Comparison of ENCODE assay signal across 28 cellular contexts in genomic region chr17:13000561-13000960, GRCh38.
"Had no signal": no experiment of that assay in that cellular context is flagged by ENCODE, and none has a peak within 500 bp of the region (broad histone marks: within the 10 kb centered on the region; RNA-seq: fewer than 3 reads in every experiment).

No MANE protein-coding gene starts in this region.

- DNase-seq: hypothalamus; immature natural killer cell; kidney; left ventricle myocardium inferior; mesendoderm; naive B cell; nephron progenitor cell; ovary; right lobe of liver; stimulated activated CD4-positive, alpha-beta T cell treated with anti-CD3 and anti-CD28 coated beads, Interleukin-12 subunit alpha, Interleukin-12 subunit beta, amount 100 ng/mL, for 4 hours; stimulated activated CD4-positive, alpha-beta T cell treated with anti-CD3 and anti-CD28 coated beads, Interleukin-15, amount 100 ng/mL, for 24 hours; stimulated activated CD4-positive, alpha-beta T cell treated with anti-CD3 and anti-CD28 coated beads, Interleukin-2, amount 100 ng/mL, for 24 hours; stimulated activated CD4-positive, alpha-beta T cell treated with anti-CD3 and anti-CD28 coated beads, Interleukin-4, amount 100 ng/mL, for 1 hour; stimulated activated naive B cell treated with anti-CD40 and anti-IgM and Interleukin-4, amounts not matched to agents 10 μg/mL and 1 μg/mL and 100 μg/mL, for 72 hours; stimulated activated naive CD8-positive, alpha-beta T cell treated with anti-CD3 and anti-CD28 coated beads, Interleukin-15, Interleukin-2, amounts not matched to agents 100 U/mL and 50 U/mL, for 24 hours; stomach; testis; thyroid gland; transverse colon; upper lobe of left lung had no signal

- H3K4me3 Mint-ChIP-seq: immature natural killer cell; mesothelial cell of epicardium; naive B cell; nephron progenitor cell; neural progenitor cell; stimulated activated naive B cell treated with anti-CD40 and anti-IgM and Interleukin-4, amounts not matched to agents 10 μg/mL and 1 μg/mL and 100 μg/mL, for 72 hours had no signal

- H3K4me3 ChIP-seq: left ventricle myocardium inferior, lung, neural progenitor cell, ovary, right atrium auricular region, right lobe of liver, skin epidermis, stomach, testis, thyroid gland, transverse colon, upper lobe of left lung, vagina had no signal

- FAIRE-seq: islet of Langerhans, kidney had no signal

- H3K27me3 Mint-ChIP-seq: naive B cell; progenitor cell of endocrine pancreas; stimulated activated naive B cell treated with anti-CD40 and anti-IgM and Interleukin-4, amounts not matched to agents 10 μg/mL and 1 μg/mL and 100 μg/mL, for 72 hours had no signal

- H3K4me1 ChIP-seq: neural progenitor cell, right lobe of liver, testis, transverse colon had no signal

- H2AFZ ChIP-seq: neural progenitor cell had no signal

- H3K9me3 Mint-ChIP-seq: immature natural killer cell; mesothelial cell of epicardium; nephron progenitor cell; neural progenitor cell; stimulated activated naive B cell treated with anti-CD40 and anti-IgM and Interleukin-4, amounts not matched to agents 10 μg/mL and 1 μg/mL and 100 μg/mL, for 72 hours had no signal

- ATAC-seq: right lobe of liver; stimulated activated naive B cell treated with anti-CD40 and anti-IgM and Interleukin-4, amounts not matched to agents 10 μg/mL and 1 μg/mL and 100 μg/mL, for 72 hours; stimulated activated naive CD8-positive, alpha-beta T cell treated with anti-CD3 and anti-CD28 coated beads, Interleukin-15, Interleukin-2, amounts not matched to agents 100 U/mL and 50 U/mL, for 24 hours had no signal

- H3K27ac Mint-ChIP-seq: immature natural killer cell; mesothelial cell of epicardium; naive B cell; nephron progenitor cell; neural progenitor cell; progenitor cell of endocrine pancreas; stimulated activated naive B cell treated with anti-CD40 and anti-IgM and Interleukin-4, amounts not matched to agents 10 μg/mL and 1 μg/mL and 100 μg/mL, for 72 hours had no signal

- H3K27ac ChIP-seq: left ventricle myocardium inferior, neural progenitor cell, ovary, right atrium auricular region, right lobe of liver, skin epidermis, stomach, testis, transverse colon, upper lobe of left lung, vagina had no signal

- H3K9ac ChIP-seq: neural progenitor cell had no signal

- H3K27me3 ChIP-seq: neural progenitor cell, ovary, right atrium auricular region, right lobe of liver, stomach, testis, thyroid gland, transverse colon, upper lobe of left lung, vagina had no signal

- H3K36me3 ChIP-seq: ovary had no signal

- H3K9me3 ChIP-seq: left ventricle myocardium inferior, ovary, right atrium auricular region, right lobe of liver, stomach, testis, thyroid gland, transverse colon, upper lobe of left lung, vagina had no signal

- H3K4me2 ChIP-seq: neural progenitor cell had no signal

- H3K4me1 Mint-ChIP-seq: mesothelial cell of epicardium, nephron progenitor cell, neural progenitor cell had no signal
